9 cellular contexts compared by ENCODE assay signal in genomic region chr22:49975543-49976389, GRCh38. TPM values are rescaled to one million over a fixed set of nuclear protein-coding genes. Genes with fewer than 3 reads are reported as not detected.
DNase-seq lines count a peak whose midpoint lies in the region; ATAC-seq and TF ChIP-seq lines count a peak whose summit lies in the region.
"Had no signal": no experiment of that assay in that cellular context is flagged by ENCODE, and none has a peak within 500 bp of the region (broad histone marks: within the 10 kb centered on the region; RNA-seq: fewer than 3 reads in every experiment).

No MANE protein-coding gene starts in this region.

- no peak for TF ChIP-seq EP300 in esophagus muscularis mucosa (IDR thresholded peaks at IDR 0.05)

- H3K36me3 Mint-ChIP-seq in activated B cell treated with CpG ODN at 0.5 μM for 24 hours (ENCODE audit: low read depth) = peaks cover 4% of the 10 kb centered on the region

- no peaks in the 10 kb centered on the region for H3K27me3 ChIP-seq in esophagus muscularis mucosa

- peak overlapping the region; percentile 13 to 62 (median 48) for H3K27ac ChIP-seq in esophagus muscularis mucosa (replicated peaks in 1 of 4)

- CTCF ChIA-PET in activated B cell treated with CpG ODN at 0.5 μM for 24 hours (lab: Charles Lee) = interaction anchor here (0.8 to 1.4 kb wide), 3 partner anchors 18 to 45 kb away, joined by 3 to 6 read pairs (median 4); no protein-coding TSS in a partner anchor

- peak overlapping the region; percentile 60 for H3K27ac Mint-ChIP-seq in activated B cell treated with CpG ODN at 0.5 μM for 24 hours

- no peak overlapping the region for H3K4me3 ChIP-seq in esophagus muscularis mucosa

- intact Hi-C loops in activated B cell treated with CpG ODN at 0.5 μM for 24 hours (cut with micrococcal nuclease) (loop anchor here (2.0 to 5.0 kb wide), 4 partner anchors 15 to 57 kb away; partner anchors contain the start of gene PIM3), esophagus muscularis mucosa (cut with DNase I) (no loop called here)

- TF ChIP-seq CTCF in GM13976 (IDR thresholded peaks at IDR 0.05; ENCODE audit: borderline replicate concordance, control extremely low read depth, extremely low read depth, insufficient read depth, missing control alignments) (no peak), activated B cell treated with CpG ODN at 0.5 μM for 24 hours (IDR thresholded peaks at IDR 0.05) (no peak), esophagus muscularis mucosa (IDR thresholded peaks at IDR 0.05) (no peak)

- H3K27me3 Mint-ChIP-seq in activated B cell treated with CpG ODN at 0.5 μM for 24 hours = no peaks in the 10 kb centered on the region

- no peaks in the 10 kb centered on the region for H3K36me3 ChIP-seq in esophagus muscularis mucosa

- POLR2A ChIA-PET in activated B cell treated with CpG ODN at 0.5 μM for 24 hours (lab: Charles Lee) = interaction anchor here (0.7 to 2.1 kb wide), 7 partner anchors 9 to 55 kb away, joined by 3 to 16 read pairs (median 5); partner anchors contain the start of gene PIM3

- WGBS in esophagus muscularis mucosa = 47% methylated on average over 16 of the region's 17 CpGs

- DNase-seq in GM13976 (ENCODE audit: low spot score) (peak; percentile 81), activated B cell treated with CpG ODN at 0.5 μM for 24 hours (peak; percentile 36), esophagus muscularis mucosa (ENCODE audit: extremely low spot score) (no peak), NCI-H526 (lab: John Stamatoyannopoulos, UW) (no peak), ureter (ENCODE audit: low spot score) (no peak)
- peak; percentile 57 to 62 for DNase-seq in stimulated activated CD4-positive, alpha-beta T cell treated with anti-CD3 and anti-CD28 coated beads, Interleukin-15, amount 100 ng/mL, for 48 hours (ENCODE audit: low read depth in 2 of 2)

- TF ChIP-seq POLR2A in esophagus muscularis mucosa (IDR thresholded peaks at IDR 0.05; ENCODE audit: low read depth) = no peak

- peaks cover 8% of the 10 kb centered on the region for H3K9me3 Mint-ChIP-seq in activated B cell treated with CpG ODN at 0.5 μM for 24 hours

- peaks cover 0 to 15% (median 0%) of the 10 kb centered on the region in 4 donors for H3K9me3 ChIP-seq in esophagus muscularis mucosa

- H3K4me3 Mint-ChIP-seq in activated B cell treated with CpG ODN at 0.5 μM for 24 hours = peak overlapping the region; percentile 24

- peaks cover 30% of the 10 kb centered on the region for H3K4me1 Mint-ChIP-seq in activated B cell treated with CpG ODN at 0.5 μM for 24 hours

- ATAC-seq in activated B cell treated with CpG ODN at 0.5 μM for 24 hours (ENCODE audit: low read depth) = peak; percentile 34
- ATAC-seq in GM21737 (IDR thresholded peaks at IDR 0.05; ENCODE audit: unreplicated experiment) = no peak
- ATAC-seq in HG03432 (IDR thresholded peaks at IDR 0.05; ENCODE audit: unreplicated experiment) = no peak

- peaks cover 18 to 26% (median 24%) of the 10 kb centered on the region in 4 donors for H3K4me1 ChIP-seq in esophagus muscularis mucosa

- in situ Hi-C loops in GM13976 (cut with MboI; ENCODE audit: low sequenced_read_pairs, unreplicated experiment) = no loop called here

RNA-seq across cellular contexts. Expression of gene PIM3, which starts 15.2 kb away (rescaled TPM):
- 79.8 and 91.7 TPM in 2 replicates for total RNA-seq in activated B cell treated with CpG ODN at 0.5 μM for 24 hours
- total RNA-seq in esophagus muscularis mucosa = 100 to 1,000 TPM in 1 of 4 donors, 10 to 100 TPM in 3; 36.1 to 106 (median 56.5) TPM
- 75.0 TPM for total RNA-seq in ureter

RNA-seq across cellular contexts. Expression of gene IL17REL, which starts 36.8 kb away (rescaled TPM):
- 0.15 and 0.31 TPM in 2 replicates for total RNA-seq in activated B cell treated with CpG ODN at 0.5 μM for 24 hours
- not detected for total RNA-seq in esophagus muscularis mucosa
- not detected for total RNA-seq in ureter
- total RNA-seq: T-helper 2 cell treated with Interferon-gamma antibody and Interleukin-4, amounts not matched to agents 100 ng/mL and 5 ng/mL, for 36 hours had no signal

RNA-seq across cellular contexts. Expression of gene CRELD2, which starts 57.3 kb away (rescaled TPM):
- total RNA-seq in activated B cell treated with CpG ODN at 0.5 μM for 24 hours (44.5 and 45.0 TPM in 2 replicates), esophagus muscularis mucosa (10 to 100 TPM; 32.0 to 38.2 (median 34.2) TPM), ureter (42.8 TPM)

RNA-seq across cellular contexts. Expression of gene ALG12, which starts 57.5 kb away (rescaled TPM):
- 15.5 and 18.2 TPM in 2 replicates for total RNA-seq in activated B cell treated with CpG ODN at 0.5 μM for 24 hours
- 10 to 100 TPM; 17.7 to 28.0 (median 23.8) TPM for total RNA-seq in esophagus muscularis mucosa
- total RNA-seq in ureter = 20.5 TPM

Comparison
In these comparisons a context has a peak if more than half of its experiments do, and no peak if none do; other contexts are left out.
1. DNase-seq: peak in GM13976 (single experiment), activated B cell treated with CpG ODN at 0.5 μM for 24 hours (single experiment) and stimulated activated CD4-positive, alpha-beta T cell treated with anti-CD3 and anti-CD28 coated beads, Interleukin-15, amount 100 ng/mL, for 48 hours (2 of 2); none in esophagus muscularis mucosa (single experiment), NCI-H526 (0 of 2) and ureter (single experiment).